Comparison of ENCODE assay signal across 1 cellular context in genomic region chr15:73755481-73755880, GRCh38.
A peak's percentile ranks its signal among the peaks of the same experiment; 100 is the strongest.
TF ChIP-seq lines count a peak whose summit lies in the region.

No MANE protein-coding gene starts in this region.

TF ChIP-seq in SK-N-SH treated with all-trans-retinoic acid at 6 μM for 48 hours, 23 proteins besides CTCF, POLR2A, EP300 and RAD21 (continued from another document):
- TF ChIP-seq TSHZ2 (CRISPR knock-in tag; IDR thresholded peaks at IDR 0.05) = peak; percentile 57; the same call in 1 of the 2 replicates
- TF ChIP-seq CSDC2 (CRISPR knock-in tag; IDR thresholded peaks at IDR 0.05) = no peak
